Comparison of ENCODE assay signal across 10 cellular contexts in the genomic region with DNA sequence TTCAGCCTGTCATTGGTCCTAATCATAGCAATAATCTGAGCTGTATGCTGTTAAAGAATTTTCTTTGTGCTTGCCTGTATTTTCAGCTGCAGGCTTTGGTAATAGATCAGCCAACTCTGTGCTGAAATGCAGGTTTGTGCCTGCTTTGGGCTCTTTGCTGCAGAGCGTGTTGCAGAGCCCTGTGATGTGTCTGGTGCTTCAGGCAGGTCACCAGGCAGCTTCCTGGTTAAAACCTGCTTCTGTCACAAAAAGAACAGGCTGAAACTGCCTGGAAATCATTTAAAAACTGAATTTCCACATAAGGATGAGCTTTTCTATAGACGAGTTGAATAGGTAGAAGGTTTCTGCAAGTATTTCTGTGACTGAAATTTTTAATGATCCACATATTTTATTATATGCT. TPM values are rescaled to one million over a fixed set of nuclear protein-coding genes. Genes with fewer than 3 reads are reported as not detected.
DNase-seq lines count a peak whose midpoint lies in the region; ATAC-seq and TF ChIP-seq lines count a peak whose summit lies in the region.
"Had no signal": no experiment of that assay in that cellular context is flagged by ENCODE, and none has a peak within 500 bp of the region (broad histone marks: within the 10 kb centered on the region; RNA-seq: fewer than 3 reads in every experiment).

No MANE protein-coding gene starts in this region.

- H3K36me3 ChIP-seq in CD4-positive, CD25-positive, alpha-beta regulatory T cell (ENCODE audit: control insufficient read depth, insufficient read depth, low read length), result no peaks in the 10 kb centered on the region
- H3K36me3 ChIP-seq in Karpas-422 (ENCODE audit: insufficient read depth, low read length), result peaks cover 5% of the 10 kb centered on the region; the same call in 1 of the 2 replicates

- H3K9me3 ChIP-seq in CD4-positive, CD25-positive, alpha-beta regulatory T cell (ENCODE audit: control insufficient read depth in 2 of 2, low read length in 2 of 2), result no peaks in the 10 kb centered on the region
- H3K9me3 ChIP-seq in Karpas-422 (ENCODE audit: low read length), result no peaks in the 10 kb centered on the region

- peaks cover 22% of the 10 kb centered on the region for H4K20me1 ChIP-seq in Karpas-422 (ENCODE audit: insufficient read depth, low read depth, low read length)

- no peaks in the 10 kb centered on the region for H3K27me3 Mint-ChIP-seq in CD4-positive, CD25-positive, alpha-beta regulatory T cell
- no peaks in the 10 kb centered on the region for H3K27me3 Mint-ChIP-seq in natural killer cell (ENCODE audit: low read depth in 2 of 2)

- no peak overlapping the region for H3K9ac ChIP-seq in Karpas-422 (ENCODE audit: low read length)

- peaks cover 56% of the 10 kb centered on the region for H3K4me1 ChIP-seq in CD4-positive, CD25-positive, alpha-beta regulatory T cell (ENCODE audit: control insufficient read depth, insufficient read depth, low read length, poor library complexity, severe bottlenecking)
- H3K4me1 ChIP-seq in Karpas-422 (ENCODE audit: low read length), result peaks cover 34% of the 10 kb centered on the region

- peak overlapping the region; percentile 95 for H3K4me3 ChIP-seq in CD4-positive, CD25-positive, alpha-beta regulatory T cell (ENCODE audit: low read depth, low read length)
- H3K4me3 ChIP-seq in Karpas-422 (ENCODE audit: low read length), result no peak overlapping the region
- H3K4me3 ChIP-seq: SK-N-MC had no signal

- H3K4me2 ChIP-seq in Karpas-422 (ENCODE audit: low read depth, low read length, poor library complexity, severe bottlenecking), result peak overlapping the region; percentile 86

- peak overlapping the region; percentile 87 to 96 (median 93) for H3K27ac Mint-ChIP-seq in CD4-positive, CD25-positive, alpha-beta regulatory T cell
- peak overlapping the region in 1 of 2 donors; percentile 61 for H3K27ac Mint-ChIP-seq in natural killer cell

- no peak for TF ChIP-seq CTCF in natural killer cell (IDR thresholded peaks at IDR 0.05)

- ATAC-seq in CD4-positive, CD25-positive, alpha-beta regulatory T cell (ENCODE audit: low read depth in 2 of 2), result peak; percentile 20 to 28
- no peak for ATAC-seq in natural killer cell
- ATAC-seq in HG02885 (IDR thresholded peaks at IDR 0.05; ENCODE audit: poor library complexity, unreplicated experiment), result no peak
- no peak for ATAC-seq in GM21447 (IDR thresholded peaks at IDR 0.05; ENCODE audit: unreplicated experiment)
- no peak for ATAC-seq in GM21619 (IDR thresholded peaks at IDR 0.05; ENCODE audit: unreplicated experiment)

- H3K4me1 Mint-ChIP-seq in CD4-positive, CD25-positive, alpha-beta regulatory T cell, result peaks cover 34 to 67% (median 49%) of the 10 kb centered on the region in 4 donors
- peaks cover 47 to 51% of the 10 kb centered on the region in 2 donors for H3K4me1 Mint-ChIP-seq in natural killer cell

- intact Hi-C loops in natural killer cell (cut with micrococcal nuclease), result loop anchor here (5.0 to 10.0 kb wide), 2 partner anchors 227 to 664 kb away; a partner anchor contains a TSS

- H3K36me3 Mint-ChIP-seq in CD4-positive, CD25-positive, alpha-beta regulatory T cell, result peaks cover 7% of the 10 kb centered on the region
- no peaks in the 10 kb centered on the region for H3K36me3 Mint-ChIP-seq in natural killer cell

- peaks cover 0 to 3% (median 0%) of the 10 kb centered on the region in 7 donors for H3K9me3 Mint-ChIP-seq in CD4-positive, CD25-positive, alpha-beta regulatory T cell
- H3K9me3 Mint-ChIP-seq in natural killer cell, result no peaks in the 10 kb centered on the region

- peak overlapping the region; percentile 88 to 99 (median 98) for H3K4me3 Mint-ChIP-seq in CD4-positive, CD25-positive, alpha-beta regulatory T cell
- peak overlapping the region; percentile 19 for H3K4me3 Mint-ChIP-seq in natural killer cell

- no peaks in the 10 kb centered on the region for H3K27me3 ChIP-seq in CD4-positive, CD25-positive, alpha-beta regulatory T cell (ENCODE audit: control insufficient read depth, insufficient read depth, low read length)
- H3K27me3 ChIP-seq in Karpas-422 (ENCODE audit: low read length), result no peaks in the 10 kb centered on the region

- no peak overlapping the region for H2AFZ ChIP-seq in Karpas-422 (ENCODE audit: low read length)

- H3K9me2 ChIP-seq in Karpas-422 (replicated peaks; ENCODE audit: insufficient read depth, low read length), result no peaks in the 10 kb centered on the region

- peak overlapping the region; percentile 85 for H3K27ac ChIP-seq in CD4-positive, CD25-positive, alpha-beta regulatory T cell (ENCODE audit: insufficient read depth, low read length, poor library complexity, severe bottlenecking)
- H3K27ac ChIP-seq in Karpas-422 (ENCODE audit: low read length) (no peak overlapping the region), caudate nucleus (ENCODE audit: low read depth, low read length) (peak overlapping the region; percentile 99)
- H3K27ac ChIP-seq: SK-N-MC had no signal

- H3K79me2 ChIP-seq in Karpas-422 (ENCODE audit: low read length), result peaks cover 80% of the 10 kb centered on the region

- peak; percentile 5 to 68 (median 31) for DNase-seq in CD4-positive, CD25-positive, alpha-beta regulatory T cell
- DNase-seq in Karpas-422 (no peak), caudate nucleus (lab: John Stamatoyannopoulos, UW) (peak in 10 of 61 donors; percentile 2 to 54 (median 6)), natural killer cell (no peak)
- DNase-seq in activated CD8-positive, alpha-beta memory T cell treated with anti-CD3 and anti-CD28 coated beads, Interleukin-2, amount 50 U/mL, for 4 hours, result no peak
- DNase-seq: NCI-H2227 treated with DMSO at 0.1 percent for 48 hours had no signal

RNA-seq across cellular contexts. Expression of a gene that starts 3.1 kb away (rescaled TPM):
- total RNA-seq in CD4-positive, CD25-positive, alpha-beta regulatory T cell, result 47.5 TPM
- 10 to 100 TPM; 12.2 to 19.0 (median 14.8) TPM for polyA plus RNA-seq in CD4-positive, CD25-positive, alpha-beta regulatory T cell
- total RNA-seq in Karpas-422 (2014; rRNA removed; shearing (Covaris generic); ENCODE audit: low replicate concordance), result 31.2 and 37.5 TPM in 2 replicates
- total RNA-seq in natural killer cell, result 10 to 100 TPM; 17.2 to 23.2 (median 22.2) TPM

Comparison
In these comparisons a context has a peak if more than half of its experiments do, and no peak if none do; other contexts are left out.
1. ATAC-seq: peak in CD4-positive, CD25-positive, alpha-beta regulatory T cell (2 of 2); none in natural killer cell (0 of 3), HG02885 (single experiment), GM21447 (single experiment) and GM21619 (single experiment).
2. DNase-seq: peak in CD4-positive, CD25-positive, alpha-beta regulatory T cell (3 of 3); none in Karpas-422 (single experiment), natural killer cell (single experiment) and activated CD8-positive, alpha-beta memory T cell treated with anti-CD3 and anti-CD28 coated beads, Interleukin-2, amount 50 U/mL, for 4 hours (single experiment).